Comparison of ENCODE assay signal across 8 cellular contexts in the genomic region with DNA sequence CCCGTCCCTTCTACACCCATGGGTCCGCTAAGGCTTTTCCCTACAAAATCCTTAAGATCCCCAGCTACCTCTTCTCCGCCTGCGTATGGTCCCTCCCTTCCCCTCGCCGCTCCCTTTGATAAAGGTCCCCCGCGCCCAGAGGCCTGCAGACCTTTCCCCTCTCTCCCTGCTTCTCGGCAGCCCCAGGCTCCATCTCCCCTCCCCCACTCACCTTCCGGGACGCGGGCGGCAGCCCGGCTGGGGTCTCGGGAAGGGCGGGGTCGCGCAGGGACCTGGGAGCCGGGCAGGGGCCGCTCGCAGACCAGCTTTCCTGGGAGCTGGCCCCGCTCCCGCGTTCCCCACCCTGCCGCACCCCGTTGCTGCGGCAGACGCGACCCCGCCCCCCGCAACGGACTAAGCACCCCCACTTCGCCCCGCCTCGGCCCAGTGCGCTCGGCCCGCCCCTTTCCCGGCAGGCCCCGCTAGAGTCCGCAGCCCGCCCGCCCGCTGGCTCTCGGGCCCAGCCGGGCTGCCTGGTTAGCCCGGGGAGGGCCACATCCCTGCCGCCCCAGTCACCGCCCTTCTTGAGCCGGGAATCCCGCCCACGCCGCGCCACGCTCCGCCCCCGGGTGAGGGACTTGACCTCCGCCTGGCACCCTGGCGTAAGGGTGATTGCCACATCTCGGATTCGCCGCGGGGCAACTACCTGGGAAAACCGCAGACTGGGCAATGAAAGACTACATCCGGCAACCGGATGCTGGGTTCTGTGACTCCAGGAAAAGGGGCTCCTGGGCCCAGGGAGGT. TPM values are rescaled to one million over a fixed set of nuclear protein-coding genes. Genes with fewer than 3 reads are reported as not detected.
DNase-seq lines count a peak whose midpoint lies in the region; ATAC-seq and TF ChIP-seq lines count a peak whose summit lies in the region.

A gene with protein sequence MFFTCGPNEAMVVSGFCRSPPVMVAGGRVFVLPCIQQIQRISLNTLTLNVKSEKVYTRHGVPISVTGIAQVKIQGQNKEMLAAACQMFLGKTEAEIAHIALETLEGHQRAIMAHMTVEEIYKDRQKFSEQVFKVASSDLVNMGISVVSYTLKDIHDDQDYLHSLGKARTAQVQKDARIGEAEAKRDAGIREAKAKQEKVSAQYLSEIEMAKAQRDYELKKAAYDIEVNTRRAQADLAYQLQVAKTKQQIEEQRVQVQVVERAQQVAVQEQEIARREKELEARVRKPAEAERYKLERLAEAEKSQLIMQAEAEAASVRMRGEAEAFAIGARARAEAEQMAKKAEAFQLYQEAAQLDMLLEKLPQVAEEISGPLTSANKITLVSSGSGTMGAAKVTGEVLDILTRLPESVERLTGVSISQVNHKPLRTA (minus strand): TSS at position 372 of the 783 bp plus-strand sequence. CDS start 498 bp downstream, outside the sequence.

- no peaks in the 10 kb centered on the region for H3K27me3 ChIP-seq in left lung

- peak within 1 kb of the TSS; percentile 66 to 94 for H3K4me3 ChIP-seq in left lung

- H3K27ac ChIP-seq in left lung, result peak within 1 kb of the TSS; percentile 96 to 97

- no peaks in the 10 kb centered on the region for H3K9me3 ChIP-seq in left lung

- DNase-seq in AG20443 (ENCODE audit: low spot score) (peak; percentile 96), NCI-H69 (lab: John Stamatoyannopoulos, UW) (peak; percentile 97), dedifferentiated amniotic fluid mesenchymal stem cell (ENCODE audit: extremely low spot score) (peak; percentile 90), left lung (peak; percentile 99 to 100)
- peak; percentile 76 for DNase-seq in activated CD4-positive, alpha-beta T cell treated with anti-CD3 and anti-CD28 coated beads, Interleukin-2, amount 50 U/mL, for 1 hour
- peak; percentile 90 for DNase-seq in stimulated activated CD4-positive, alpha-beta T cell treated with anti-CD3 and anti-CD28 coated beads, Interleukin-2, amount 100 ng/mL, for 4 hours (ENCODE audit: low read depth)

- TF ChIP-seq CTCF in left lung (IDR thresholded peaks at IDR 0.05), result no peak

- ATAC-seq in HG03432 (IDR thresholded peaks at IDR 0.05; ENCODE audit: unreplicated experiment) (peak; percentile 76), left lung (peak; percentile 89)

- peaks cover 0 to 40% of the 10 kb centered on the region in 2 donors for H3K36me3 ChIP-seq in left lung

- intact Hi-C loops in left lung (cut with DNase I), result loop anchor here in 1 of 2 donors (10.0 kb wide), 1 partner anchor 72 kb away; no protein-coding TSS in a partner anchor

- peak; percentile 68 for TF ChIP-seq POLR2A in GM19099 (IDR thresholded peaks at IDR 0.05; ENCODE audit: extremely low read depth, insufficient read length, low read depth)

- H3K4me1 ChIP-seq in left lung, result peaks cover 13 to 67% of the 10 kb centered on the region in 2 donors

RNA-seq across cellular contexts. Expression of the gene that starts here (rescaled TPM):
- total RNA-seq in left lung, result 100 to 1,000 TPM; 148 to 206 TPM

Comparison
In these comparisons a context has a peak if more than half of its experiments do, and no peak if none do; other contexts are left out.
1. Peak in every context shown above with its lines: DNase-seq, ATAC-seq, H3K4me3 ChIP-seq and H3K27ac ChIP-seq.